26 cellular contexts compared by ENCODE assay signal in the genomic region with DNA sequence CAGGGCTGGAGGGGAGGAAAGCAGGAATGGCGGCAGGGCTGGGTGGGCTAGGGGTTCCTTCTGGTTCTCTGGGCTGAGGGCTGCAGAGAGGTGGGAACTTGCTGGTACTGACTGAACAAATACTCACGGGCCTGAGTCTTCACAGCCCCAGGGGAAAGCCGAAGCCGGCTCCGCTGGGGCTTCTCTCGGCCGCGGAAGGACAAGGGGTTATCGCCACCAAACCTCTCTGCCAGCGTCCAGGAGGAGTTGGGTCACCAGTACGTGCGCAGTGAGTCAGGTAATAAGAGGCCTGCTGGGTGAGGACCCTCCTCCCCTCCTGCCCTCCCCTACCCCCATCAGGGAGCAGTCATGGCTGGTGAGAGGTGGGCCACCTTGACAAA. TPM values are rescaled to one million over a fixed set of nuclear protein-coding genes. Genes with fewer than 3 reads are reported as not detected.
DNase-seq lines count a peak whose midpoint lies in the region; ATAC-seq and TF ChIP-seq lines count a peak whose summit lies in the region.
"Had no signal": no experiment of that assay in that cellular context is flagged by ENCODE, and none has a peak within 500 bp of the region (broad histone marks: within the 10 kb centered on the region; RNA-seq: fewer than 3 reads in every experiment).

No MANE protein-coding gene starts in this region.

- TF ChIP-seq CTCF in GM23338 (conservative IDR thresholded peaks at IDR 0.05; ENCODE audit: low read depth in 2 of 2) (no peak), WTC11 (IDR thresholded peaks at IDR 0.05) (no peak), smooth muscle cell (IDR thresholded peaks at IDR 0.05; ENCODE audit: borderline replicate concordance, insufficient read depth, poor library complexity, severe bottlenecking) (no peak)

- H3K79me2 ChIP-seq in GM23338 (replicated peaks; ENCODE audit: insufficient read depth) (no peaks in the 10 kb centered on the region), smooth muscle cell (ENCODE audit: low read depth) (no peaks in the 10 kb centered on the region)

- POLR2A ChIA-PET in WTC11 (lab: Charles Lee), result interaction anchor here (1.4 kb wide), 1 partner anchor 92 kb away, joined by 3 read pairs; no protein-coding TSS in a partner anchor

- H3K4me1 Mint-ChIP-seq in GM23338 (peaks cover 39% of the 10 kb centered on the region), WTC11 (peaks cover 35% of the 10 kb centered on the region)
- H3K4me1 Mint-ChIP-seq: neural crest cell had no signal

- H3K4me2 ChIP-seq in GM23338 (peak overlapping the region; percentile 88), smooth muscle cell (peak overlapping the region; percentile 99)

- no peaks in the 10 kb centered on the region for H3K9me2 ChIP-seq in GM23338 (ENCODE audit: insufficient read depth)

- H3K4me1 ChIP-seq in GM23338 (ENCODE audit: insufficient read depth), result peaks cover 33% of the 10 kb centered on the region
- peaks cover 16% of the 10 kb centered on the region for H3K4me1 ChIP-seq in iPS-20b (ENCODE audit: insufficient read depth, low read length)
- peaks cover 25% of the 10 kb centered on the region for H3K4me1 ChIP-seq in smooth muscle cell (ENCODE audit: low read depth)
- H3K4me1 ChIP-seq: ascending aorta had no signal

- ATAC-seq in GM23338, result no peak
- ATAC-seq in WTC11, result no peak

- WGBS in smooth muscle cell (ENCODE audit: low lambda C conversion rate), result 79% methylated on average over 11 of the region's 12 CpGs

- no peaks in the 10 kb centered on the region for H3K9me3 ChIP-seq in iPS-20b (ENCODE audit: insufficient read depth, low read depth, low read length)
- H3K9me3 ChIP-seq in smooth muscle cell (replicated peaks; ENCODE audit: low read depth), result no peaks in the 10 kb centered on the region
- H3K9me3 ChIP-seq: ascending aorta, left lung, stomach, transverse colon had no signal

- H3K4me3 Mint-ChIP-seq in GM23338 (peak overlapping the region; percentile 57), WTC11 (peak overlapping the region; percentile 50)
- H3K4me3 Mint-ChIP-seq: dendritic cell treated with granulocyte-macrophage colony-stimulating factor and Interleukin-4, amounts not matched to agents 40 ng/mL and 50 ng/mL, for 4 days; neural crest cell had no signal

- H3K9me3 Mint-ChIP-seq in GM23338, result no peaks in the 10 kb centered on the region
- H3K9me3 Mint-ChIP-seq in WTC11, result no peaks in the 10 kb centered on the region
- H3K9me3 Mint-ChIP-seq: activated naive CD4-positive, alpha-beta T cell treated with anti-CD3 and anti-CD28 coated beads, Interleukin-2, amount 50 U/mL, for 72 hours; activated T-helper 2 cell treated with anti-CD3 and anti-CD28 coated beads, Interferon-gamma antibody, Interleukin-2, Interleukin-4, amounts not matched to agents 10 μg/mL and 5 μg/mL and 100 μg/mL, durations not matched to agents 14 hours and 24 hours and 36 hours; dendritic cell treated with granulocyte-macrophage colony-stimulating factor and Interleukin-4, amounts not matched to agents 40 ng/mL and 50 ng/mL, for 4 days; neural crest cell had no signal

- no peak overlapping the region for H2AFZ ChIP-seq in GM23338
- H2AFZ ChIP-seq in smooth muscle cell (ENCODE audit: low read depth), result no peak overlapping the region

- H3K27ac ChIP-seq in GM23338 (ENCODE audit: low read depth), result no peak overlapping the region
- no peak overlapping the region for H3K27ac ChIP-seq in iPS-20b (ENCODE audit: low read length)
- H3K27ac ChIP-seq in smooth muscle cell (ENCODE audit: low read depth), result no peak overlapping the region
- H3K27ac ChIP-seq: left lung had no signal

- H3F3A ChIP-seq in GM23338 (replicated peaks; ENCODE audit: low read depth) (0 out of 2 replicates have a peak, but pooled peaks cover 9% of the 10 kb centered on the region), smooth muscle cell (ENCODE audit: low read depth) (no peaks in the 10 kb centered on the region)

- peaks cover 8% of the 10 kb centered on the region; the same call in 1 of the 3 replicates for H3K36me3 Mint-ChIP-seq in GM23338 (ENCODE audit: low read depth)
- no peaks in the 10 kb centered on the region for H3K36me3 Mint-ChIP-seq in WTC11
- H3K36me3 Mint-ChIP-seq: activated naive CD4-positive, alpha-beta T cell treated with anti-CD3 and anti-CD28 coated beads, Interleukin-2, amount 50 U/mL, for 72 hours had no signal

- H4K20me1 ChIP-seq in GM23338 (replicated peaks; ENCODE audit: insufficient read depth) (no peaks in the 10 kb centered on the region), smooth muscle cell (ENCODE audit: low read depth) (no peaks in the 10 kb centered on the region)

- peaks cover 35% of the 10 kb centered on the region for H3K27me3 Mint-ChIP-seq in GM23338 (ENCODE audit: insufficient read depth, low read depth, poor library complexity)
- H3K27me3 Mint-ChIP-seq in WTC11 (ENCODE audit: low read depth), result peaks cover 32% of the 10 kb centered on the region

- H3K27ac Mint-ChIP-seq in GM23338, result no peak overlapping the region
- no peak overlapping the region for H3K27ac Mint-ChIP-seq in WTC11
- H3K27ac Mint-ChIP-seq: activated naive CD4-positive, alpha-beta T cell treated with anti-CD3 and anti-CD28 coated beads, Interleukin-2, amount 50 U/mL, for 72 hours; activated T-helper 2 cell treated with anti-CD3 and anti-CD28 coated beads, Interferon-gamma antibody, Interleukin-2, Interleukin-4, amounts not matched to agents 10 μg/mL and 5 μg/mL and 100 μg/mL, durations not matched to agents 14 hours and 24 hours and 36 hours; dendritic cell treated with granulocyte-macrophage colony-stimulating factor and Interleukin-4, amounts not matched to agents 40 ng/mL and 50 ng/mL, for 4 days had no signal

- H3K4me3 ChIP-seq in GM23338, result peak overlapping the region; percentile 60
- H3K4me3 ChIP-seq in iPS-20b (ENCODE audit: low read length), result peak overlapping the region; percentile 50; the same call in 1 of the 2 replicates
- no peak overlapping the region for H3K4me3 ChIP-seq in smooth muscle cell
- H3K4me3 ChIP-seq: left lung had no signal

- H3K36me3 ChIP-seq in GM23338 (ENCODE audit: insufficient read depth) (no peaks in the 10 kb centered on the region), iPS-20b (ENCODE audit: insufficient read depth, low read depth, low read length) (peaks cover 7% of the 10 kb centered on the region; the same call in 1 of the 2 replicates), smooth muscle cell (ENCODE audit: low read depth) (no peaks in the 10 kb centered on the region)
- H3K36me3 ChIP-seq: left lung, transverse colon had no signal

- H3K27me3 ChIP-seq in GM23338 (ENCODE audit: insufficient read depth) (peaks cover 54% of the 10 kb centered on the region), iPS-20b (ENCODE audit: insufficient read depth, low read length) (peaks cover 73% of the 10 kb centered on the region), smooth muscle cell (ENCODE audit: low read depth) (peaks cover 33% of the 10 kb centered on the region)
- H3K27me3 ChIP-seq: ascending aorta had no signal

- H3K9ac ChIP-seq in iPS-20b (ENCODE audit: low read depth, low read length) (no peak overlapping the region), smooth muscle cell (ENCODE audit: low read depth) (no peak overlapping the region)

- DNase-seq in GM23338 (ENCODE audit: low spot score) (no peak), WTC11 (ENCODE audit: low spot score) (no peak), smooth muscle cell (lab: John Stamatoyannopoulos, UW; ENCODE audit: unreplicated experiment) (no peak), NCI-H510A (lab: John Stamatoyannopoulos, UW) (no peak)
- no peak for DNase-seq in activated CD4-positive, alpha-beta T cell treated with anti-CD3 and anti-CD28 coated beads, Interleukin-2, amount 50 U/mL, for 48 hours
- no peak for DNase-seq in activated CD4-positive, alpha-beta T cell treated with anti-CD3 and anti-CD28 coated beads, Interleukin-2, amount 50 U/mL, for 4 hours
- DNase-seq: activated CD4-positive, alpha-beta T cell treated with anti-CD3 and anti-CD28 coated beads, Interleukin-2, amount 50 U/mL, for 1 hour; central memory CD4-positive, alpha-beta T cell; head of caudate nucleus; Kasumi-1; NCI-H1694 treated with DMSO at 0.1 percent for 48 hours; NCI-H2227 treated with DMSO at 0.1 percent for 48 hours; NCI-H748 treated with DMSO at 0.1 percent for 48 hours; stomach; T1000; transverse colon had no signal

- CTCF ChIA-PET in WTC11 (lab: Charles Lee), result interaction anchor here (0.7 to 35.9 kb wide), 14 partner anchors 10 to 97 kb away, joined by 3 to 2316 read pairs (median 12); a partner anchor contains a TSS

TF ChIP-seq in GM23338, 12 proteins besides CTCF, POLR2A, EP300 and RAD21:
- TF ChIP-seq JUNB (IDR thresholded peaks at IDR 0.05; ENCODE audit: unreplicated experiment) (no peak), EZH2 (IDR thresholded peaks at IDR 0.05; ENCODE audit: low read depth, unreplicated experiment) (peak; percentile 45)

RNA-seq across cellular contexts. Expression of a gene that starts 13.5 kb away (rescaled TPM):
- total RNA-seq in GM23338 (2014; rRNA removed; shearing (Covaris generic)), result 33.8 and 37.3 TPM in 2 replicates
- polyA plus RNA-seq in GM23338 (2016; fragmentation: Nextera tagmentation; extraction: Ambion mirVana), result 25.2 and 27.0 TPM in 2 replicates
- total RNA-seq in WTC11 (2021), result 44.2 to 51.9 TPM (median 49.5 TPM) in 3 replicates
- total RNA-seq in smooth muscle cell, result 52.2 and 59.3 TPM in 2 replicates
- 77.8 and 81.7 TPM in 2 replicates for polyA plus RNA-seq in smooth muscle cell

RNA-seq across cellular contexts. Expression of a gene that starts 29.1 kb away (rescaled TPM):
- 3.6 TPM in 1 of 2 replicates, not detected in the other for total RNA-seq in GM23338 (2014; rRNA removed; shearing (Covaris generic))
- polyA plus RNA-seq in GM23338 (2016; fragmentation: Nextera tagmentation; extraction: Ambion mirVana) (0.13 and 0.40 TPM in 2 replicates), smooth muscle cell (0.32 and 1.7 TPM in 2 replicates)
- total RNA-seq in WTC11 (2021) (0.79 to 1.0 TPM (median 0.80 TPM) in 3 replicates), smooth muscle cell (0.49 TPM in 1 of 2 replicates, not detected in the other)
- total RNA-seq: activated T-helper 2 cell treated with anti-CD3 and anti-CD28 coated beads, Interferon-gamma antibody, Interleukin-2, Interleukin-4, amounts not matched to agents 10 μg/mL and 5 μg/mL and 100 μg/mL, durations not matched to agents 14 hours and 24 hours and 36 hours; ascending aorta; G401; HT1080; left lung; mononuclear cell; transverse colon had no signal
- polyA plus RNA-seq: stomach had no signal

RNA-seq across cellular contexts. Expression of a gene that starts 50.5 kb away (rescaled TPM):
- total RNA-seq in GM23338 (2014; rRNA removed; shearing (Covaris generic)), result 32.4 and 32.6 TPM in 2 replicates
- polyA plus RNA-seq in GM23338 (2016; fragmentation: Nextera tagmentation; extraction: Ambion mirVana) (12.6 and 12.9 TPM in 2 replicates), smooth muscle cell (37.8 and 40.5 TPM in 2 replicates)
- total RNA-seq in WTC11 (2021) (55.3 to 62.7 TPM (median 57.8 TPM) in 3 replicates), smooth muscle cell (14.9 and 38.8 TPM in 2 replicates)
- total RNA-seq: activated T-helper 2 cell treated with anti-CD3 and anti-CD28 coated beads, Interferon-gamma antibody, Interleukin-2, Interleukin-4, amounts not matched to agents 10 μg/mL and 5 μg/mL and 100 μg/mL, durations not matched to agents 14 hours and 24 hours and 36 hours had no signal

RNA-seq across cellular contexts. Expression of a gene that starts 58.4 kb away (rescaled TPM):
- 232 and 252 TPM in 2 replicates for total RNA-seq in GM23338 (2014; rRNA removed; shearing (Covaris generic))
- polyA plus RNA-seq in GM23338 (2016; fragmentation: Nextera tagmentation; extraction: Ambion mirVana) (34.4 and 36.5 TPM in 2 replicates), smooth muscle cell (319 and 344 TPM in 2 replicates)
- total RNA-seq in WTC11 (2021) (84.3 to 97.0 TPM (median 84.8 TPM) in 3 replicates), smooth muscle cell (141 and 156 TPM in 2 replicates)

RNA-seq across cellular contexts. Expression of a gene that starts 58.6 kb away (rescaled TPM):
- total RNA-seq in GM23338 (2014; rRNA removed; shearing (Covaris generic)), result 13.7 and 25.6 TPM in 2 replicates
- polyA plus RNA-seq in GM23338 (2016; fragmentation: Nextera tagmentation; extraction: Ambion mirVana) (5.6 TPM in 2 replicates), smooth muscle cell (3.3 and 8.5 TPM in 2 replicates)
- total RNA-seq in WTC11 (2021) (7.1 to 8.1 TPM (median 7.3 TPM) in 3 replicates), smooth muscle cell (3.3 and 6.9 TPM in 2 replicates)
- total RNA-seq: mononuclear cell had no signal
